2 cellular contexts compared by ENCODE assay signal in the genomic region with DNA sequence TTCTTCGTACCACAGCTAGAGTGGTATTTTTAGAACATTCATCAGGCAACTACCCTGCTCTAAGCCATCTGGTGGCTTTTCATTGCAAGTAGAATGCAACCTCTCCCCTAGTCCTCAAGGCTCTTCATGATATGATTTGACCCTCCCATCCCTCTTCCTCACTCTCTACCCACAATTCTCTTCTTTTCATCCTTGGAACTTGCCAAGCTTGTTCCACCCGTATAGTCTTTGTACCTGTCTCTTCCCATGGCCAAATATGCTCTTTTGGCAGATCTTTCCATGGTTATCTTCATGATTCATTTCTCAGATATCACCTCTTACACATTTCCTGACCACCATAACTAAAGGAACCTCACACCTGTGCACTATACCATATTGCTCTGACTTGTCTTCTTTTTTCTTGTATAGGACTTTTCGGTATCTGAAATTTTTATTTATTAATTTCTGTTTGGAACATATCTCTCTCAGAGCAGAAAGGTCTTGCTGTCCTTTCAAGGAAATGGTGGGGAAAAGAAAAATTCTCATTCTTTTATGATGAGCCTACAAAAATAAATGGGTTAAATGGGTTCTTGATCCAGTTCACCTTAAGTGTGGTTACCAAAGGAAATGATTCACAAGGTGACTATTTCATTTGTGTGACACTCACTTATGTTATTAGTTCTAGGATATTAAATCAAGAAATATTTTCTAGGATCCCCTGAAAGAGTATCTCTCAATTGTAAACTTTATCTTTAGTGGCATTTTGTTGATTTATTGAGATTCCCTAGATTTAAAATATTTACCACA.
TF ChIP-seq lines count a peak whose summit lies in the region.

No MANE protein-coding gene starts in this region.

TF ChIP-seq in SK-N-SH, 30 proteins besides CTCF, POLR2A, EP300 and RAD21 (continued from another document and continues in another):
- TF ChIP-seq REST (IDR thresholded peaks at IDR 0.05; ENCODE audit: low read depth, low read length) (no peak), ELF1 (IDR thresholded peaks at IDR 0.05) (no peak), YY1 (IDR thresholded peaks at IDR 0.05; ENCODE audit: low read depth) (no peak), USF1 (IDR thresholded peaks at IDR 0.05; ENCODE audit: borderline replicate concordance, low read depth) (no peak), NFIC (IDR thresholded peaks at IDR 0.05; ENCODE audit: borderline replicate concordance) (no peak), SMC3 (IDR thresholded peaks at IDR 0.05; ENCODE audit: low read depth, low read length) (no peak), FOXM1 (IDR thresholded peaks at IDR 0.05; ENCODE audit: low read depth) (no peak), PBX3 (IDR thresholded peaks at IDR 0.05) (peak; percentile 11; the same call in 1 of the 2 replicates), GABPA (IDR thresholded peaks at IDR 0.05; ENCODE audit: low read depth) (no peak), TCF12 (IDR thresholded peaks at IDR 0.05) (peak; percentile 36), RFX5 (IDR thresholded peaks at IDR 0.05; ENCODE audit: low read length) (no peak), GATA2 (CRISPR knock-in tag; IDR thresholded peaks at IDR 0.05) (no peak), POLR2AphosphoS5 (IDR thresholded peaks at IDR 0.05; ENCODE audit: low read depth, low read length) (no peak), MEF2A (IDR thresholded peaks at IDR 0.05; ENCODE audit: borderline replicate concordance, low read depth) (no peak), TAF1 (IDR thresholded peaks at IDR 0.05; ENCODE audit: borderline replicate concordance, low read depth, low read length) (no peak), MXI1 (IDR thresholded peaks at IDR 0.05; ENCODE audit: low read depth, low read length) (no peak), NRF1 (IDR thresholded peaks at IDR 0.05; ENCODE audit: low read depth, low read length) (no peak), EZH2phosphoT487 (IDR thresholded peaks at IDR 0.05; ENCODE audit: borderline replicate concordance, low read depth) (no peak), FOXJ3 (CRISPR knock-in tag; IDR thresholded peaks at IDR 0.05) (no peak), TEAD4 (IDR thresholded peaks at IDR 0.05; ENCODE audit: borderline replicate concordance, insufficient read depth) (peak; percentile 62; the same call in 1 of the 2 replicates)
- TF ChIP-seq, protein P1, sequence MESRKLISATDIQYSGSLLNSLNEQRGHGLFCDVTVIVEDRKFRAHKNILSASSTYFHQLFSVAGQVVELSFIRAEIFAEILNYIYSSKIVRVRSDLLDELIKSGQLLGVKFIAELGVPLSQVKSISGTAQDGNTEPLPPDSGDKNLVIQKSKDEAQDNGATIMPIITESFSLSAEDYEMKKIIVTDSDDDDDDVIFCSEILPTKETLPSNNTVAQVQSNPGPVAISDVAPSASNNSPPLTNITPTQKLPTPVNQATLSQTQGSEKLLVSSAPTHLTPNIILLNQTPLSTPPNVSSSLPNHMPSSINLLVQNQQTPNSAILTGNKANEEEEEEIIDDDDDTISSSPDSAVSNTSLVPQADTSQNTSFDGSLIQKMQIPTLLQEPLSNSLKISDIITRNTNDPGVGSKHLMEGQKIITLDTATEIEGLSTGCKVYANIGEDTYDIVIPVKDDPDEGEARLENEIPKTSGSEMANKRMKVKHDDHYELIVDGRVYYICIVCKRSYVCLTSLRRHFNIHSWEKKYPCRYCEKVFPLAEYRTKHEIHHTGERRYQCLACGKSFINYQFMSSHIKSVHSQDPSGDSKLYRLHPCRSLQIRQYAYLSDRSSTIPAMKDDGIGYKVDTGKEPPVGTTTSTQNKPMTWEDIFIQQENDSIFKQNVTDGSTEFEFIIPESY (IDR thresholded peaks at IDR 0.05; ENCODE audit: borderline replicate concordance, low read depth) = no peak
- TF ChIP-seq, protein P2, sequence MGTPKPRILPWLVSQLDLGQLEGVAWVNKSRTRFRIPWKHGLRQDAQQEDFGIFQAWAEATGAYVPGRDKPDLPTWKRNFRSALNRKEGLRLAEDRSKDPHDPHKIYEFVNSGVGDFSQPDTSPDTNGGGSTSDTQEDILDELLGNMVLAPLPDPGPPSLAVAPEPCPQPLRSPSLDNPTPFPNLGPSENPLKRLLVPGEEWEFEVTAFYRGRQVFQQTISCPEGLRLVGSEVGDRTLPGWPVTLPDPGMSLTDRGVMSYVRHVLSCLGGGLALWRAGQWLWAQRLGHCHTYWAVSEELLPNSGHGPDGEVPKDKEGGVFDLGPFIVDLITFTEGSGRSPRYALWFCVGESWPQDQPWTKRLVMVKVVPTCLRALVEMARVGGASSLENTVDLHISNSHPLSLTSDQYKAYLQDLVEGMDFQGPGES (IDR thresholded peaks at IDR 0.05; ENCODE audit: low read depth, low read length) = no peak

TF ChIP-seq in SK-N-SH treated with all-trans-retinoic acid at 6 μM for 48 hours, 23 proteins besides CTCF, POLR2A, EP300 and RAD21 (continued from another document):
- TF ChIP-seq TCF4 (CRISPR knock-in tag; IDR thresholded peaks at IDR 0.05; ENCODE audit: borderline replicate concordance) (no peak), ZFP30 (CRISPR knock-in tag; IDR thresholded peaks at IDR 0.05) (no peak), ZFP3 (CRISPR knock-in tag; IDR thresholded peaks at IDR 0.05) (no peak), BACH2 (CRISPR knock-in tag; IDR thresholded peaks at IDR 0.05; ENCODE audit: borderline replicate concordance) (no peak)
- TF ChIP-seq, protein P3, sequence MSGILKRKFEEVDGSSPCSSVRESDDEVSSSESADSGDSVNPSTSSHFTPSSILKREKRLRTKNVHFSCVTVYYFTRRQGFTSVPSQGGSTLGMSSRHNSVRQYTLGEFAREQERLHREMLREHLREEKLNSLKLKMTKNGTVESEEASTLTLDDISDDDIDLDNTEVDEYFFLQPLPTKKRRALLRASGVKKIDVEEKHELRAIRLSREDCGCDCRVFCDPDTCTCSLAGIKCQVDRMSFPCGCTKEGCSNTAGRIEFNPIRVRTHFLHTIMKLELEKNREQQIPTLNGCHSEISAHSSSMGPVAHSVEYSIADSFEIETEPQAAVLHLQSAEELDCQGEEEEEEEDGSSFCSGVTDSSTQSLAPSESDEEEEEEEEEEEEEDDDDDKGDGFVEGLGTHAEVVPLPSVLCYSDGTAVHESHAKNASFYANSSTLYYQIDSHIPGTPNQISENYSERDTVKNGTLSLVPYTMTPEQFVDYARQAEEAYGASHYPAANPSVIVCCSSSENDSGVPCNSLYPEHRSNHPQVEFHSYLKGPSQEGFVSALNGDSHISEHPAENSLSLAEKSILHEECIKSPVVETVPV (CRISPR knock-in tag; IDR thresholded peaks at IDR 0.05) = no peak
TF ChIP-seq in SK-N-SH treated with all-trans-retinoic acid at 6 μM for 48 hours: peak in this region for 0.
